5 cellular contexts compared by ENCODE assay signal in the genomic region with DNA sequence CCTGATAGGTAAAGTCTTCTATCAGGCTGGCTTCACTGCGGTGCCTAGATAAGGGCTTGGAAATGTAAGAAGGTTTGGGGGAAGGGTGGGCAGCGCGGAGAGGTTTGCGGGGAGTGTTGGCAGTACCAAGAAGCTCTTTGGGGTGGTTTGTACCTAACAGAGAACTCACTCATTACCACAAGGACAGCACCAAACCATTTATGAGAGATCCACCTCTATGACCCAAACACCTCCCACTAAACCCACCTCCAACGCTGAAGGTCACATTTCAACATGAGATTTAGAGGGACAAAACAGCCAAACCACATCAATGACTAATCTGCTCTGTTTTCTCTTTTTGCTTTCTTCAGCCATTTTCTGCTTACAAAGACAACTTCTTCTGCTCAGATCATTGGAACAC. TPM values are rescaled to one million over a fixed set of nuclear protein-coding genes. Genes with fewer than 3 reads are reported as not detected.
"Had no signal": no experiment of that assay in that cellular context is flagged by ENCODE, and none has a peak within 500 bp of the region (broad histone marks: within the 10 kb centered on the region; RNA-seq: fewer than 3 reads in every experiment).

No MANE protein-coding gene starts in this region.

RNA-seq across cellular contexts. Expression of a gene that starts 4.9 kb away (rescaled TPM):
- total RNA-seq: GM23338, H1, H9, HT-29, IMR-90 had no signal
- polyA plus RNA-seq: GM23338, H1, IMR-90 had no signal

RNA-seq across cellular contexts. Expression of a gene that starts 43.5 kb away (rescaled TPM):
- total RNA-seq: GM23338, H1, H9, HT-29, IMR-90 had no signal
- polyA plus RNA-seq: GM23338, H1, IMR-90 had no signal
